ENCODE assay signal across 8 cellular contexts in the genomic region with DNA sequence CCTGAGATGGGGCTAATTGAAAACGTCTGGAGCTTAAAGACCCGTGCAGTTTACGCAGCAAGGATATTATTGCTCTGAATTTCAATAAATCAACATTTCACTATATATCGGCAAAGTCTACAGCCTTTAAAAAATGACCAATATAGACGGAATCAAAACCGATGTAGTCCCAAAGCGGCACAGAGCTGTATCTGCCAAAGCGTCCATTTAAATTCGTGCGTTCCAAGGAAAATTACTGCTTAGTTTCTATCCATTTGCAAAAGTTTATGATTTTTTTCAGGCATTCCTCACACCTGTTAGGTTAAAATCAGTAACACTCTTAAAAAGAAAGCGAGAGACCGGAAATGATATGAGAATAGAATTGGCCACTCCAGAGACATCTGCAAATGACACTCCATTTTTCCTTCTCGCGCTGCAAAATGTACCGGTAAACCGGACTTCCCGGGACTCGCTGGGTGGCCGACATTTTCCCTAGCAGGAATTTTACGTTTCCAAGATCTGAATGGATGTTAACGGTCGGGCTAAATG. TPM values are rescaled to one million over a fixed set of nuclear protein-coding genes. Genes with fewer than 3 reads are reported as not detected.
A peak's percentile ranks its signal among the peaks of the same experiment; 100 is the strongest.
DNase-seq lines count a peak whose midpoint lies in the region; ATAC-seq lines count a peak whose summit lies in the region.

No MANE protein-coding gene starts in this region.

- H3K27me3 ChIP-seq in HUES48 (ENCODE audit: control insufficient read depth, insufficient read depth, low read length) (no peaks in the 10 kb centered on the region), iPS-15b (ENCODE audit: control insufficient read depth, insufficient read depth, low read length) (no peaks in the 10 kb centered on the region)

- peak overlapping the region; percentile 99 for H3K27ac ChIP-seq in HUES48 (ENCODE audit: low read depth, low read length)

- ATAC-seq in GM18517 (IDR thresholded peaks at IDR 0.05; ENCODE audit: unreplicated experiment): peak; percentile 48
- peak; percentile 17 for ATAC-seq in activated naive CD8-positive, alpha-beta T cell treated with anti-CD3 and anti-CD28 coated beads, Interleukin-2, amount 10 ng/mL, durations not matched to agents 7 days and 5 days (ENCODE audit: low read depth)
- ATAC-seq in stimulated activated effector memory CD8-positive, alpha-beta T cell treated with anti-CD3 and anti-CD28 coated beads, Interleukin-12 subunit alpha, Interleukin-12 subunit beta, amount 100 ng/mL, for 72 hours: no peak

- H3K9me3 Mint-ChIP-seq in activated naive CD8-positive, alpha-beta T cell treated with anti-CD3 and anti-CD28 coated beads, Interleukin-2, amount 10 ng/mL, durations not matched to agents 7 days and 5 days: no peaks in the 10 kb centered on the region
- H3K9me3 Mint-ChIP-seq in stimulated activated effector memory CD8-positive, alpha-beta T cell treated with anti-CD3 and anti-CD28 coated beads, Interleukin-12 subunit alpha, Interleukin-12 subunit beta, amount 100 ng/mL, for 72 hours: no peaks in the 10 kb centered on the region

- H3K27me3 Mint-ChIP-seq in activated naive CD8-positive, alpha-beta T cell treated with anti-CD3 and anti-CD28 coated beads, Interleukin-2, amount 10 ng/mL, durations not matched to agents 7 days and 5 days: no peaks in the 10 kb centered on the region

- H3K4me1 ChIP-seq in HUES48 (ENCODE audit: control insufficient read depth, insufficient read depth, low read length) (peaks cover 16% of the 10 kb centered on the region; the same call in 1 of the 2 replicates), iPS-15b (ENCODE audit: control insufficient read depth, insufficient read depth, low read length) (peaks cover 2% of the 10 kb centered on the region)

- H3K4me3 ChIP-seq in HUES48 (ENCODE audit: low read depth, low read length) (peak overlapping the region; percentile 90), iPS-15b (ENCODE audit: low read depth, low read length) (peak overlapping the region; percentile 100)

- POLR2A ChIA-PET in activated naive CD8-positive, alpha-beta T cell treated with anti-CD3 and anti-CD28 coated beads, Interleukin-2, amount 10 ng/mL, durations not matched to agents 7 days and 5 days (lab: Charles Lee): interaction anchor here (0.7 to 4.6 kb wide), 29 partner anchors 10 to 1190 kb away, joined by 3 to 117 read pairs (median 9); a partner anchor contains a TSS

- peak overlapping the region; percentile 100 for H3K4me3 Mint-ChIP-seq in activated naive CD8-positive, alpha-beta T cell treated with anti-CD3 and anti-CD28 coated beads, Interleukin-2, amount 10 ng/mL, durations not matched to agents 7 days and 5 days
- peak overlapping the region; percentile 96 for H3K4me3 Mint-ChIP-seq in stimulated activated effector memory CD8-positive, alpha-beta T cell treated with anti-CD3 and anti-CD28 coated beads, Interleukin-12 subunit alpha, Interleukin-12 subunit beta, amount 100 ng/mL, for 72 hours

- H3K9me3 ChIP-seq in HUES48 (ENCODE audit: control insufficient read depth, insufficient read depth, low read length) (no peaks in the 10 kb centered on the region; the same call in 1 of the 2 replicates), iPS-15b (ENCODE audit: control insufficient read depth, insufficient read depth, low read length) (no peaks in the 10 kb centered on the region)

- H3K27ac Mint-ChIP-seq in activated naive CD8-positive, alpha-beta T cell treated with anti-CD3 and anti-CD28 coated beads, Interleukin-2, amount 10 ng/mL, durations not matched to agents 7 days and 5 days: peak overlapping the region; percentile 99
- peak overlapping the region; percentile 100 for H3K27ac Mint-ChIP-seq in stimulated activated effector memory CD8-positive, alpha-beta T cell treated with anti-CD3 and anti-CD28 coated beads, Interleukin-12 subunit alpha, Interleukin-12 subunit beta, amount 100 ng/mL, for 72 hours

- peak; percentile 49 for DNase-seq in A172 (ENCODE audit: low spot score)
- no peak for DNase-seq in activated naive CD8-positive, alpha-beta T cell treated with anti-CD3 and anti-CD28 coated beads, Interleukin-2, amount 10 ng/mL, durations not matched to agents 7 days and 5 days
- DNase-seq in stimulated activated effector memory CD8-positive, alpha-beta T cell treated with anti-CD3 and anti-CD28 coated beads, Interleukin-12 subunit alpha, Interleukin-12 subunit beta, amount 100 ng/mL, for 72 hours (ENCODE audit: low spot score in 2 of 2): no peak
- DNase-seq in amniotic stem cell (lab: John Stamatoyannopoulos, UW): no peak
- DNase-seq in NCI-H1930 (lab: John Stamatoyannopoulos, UW): no peak

- H3K9ac ChIP-seq in HUES48 (ENCODE audit: low read depth, low read length): peak overlapping the region; percentile 99
- peak overlapping the region; percentile 99 for H3K9ac ChIP-seq in iPS-15b (ENCODE audit: low read depth, low read length)

- peaks cover 36% of the 10 kb centered on the region for H3K36me3 Mint-ChIP-seq in activated naive CD8-positive, alpha-beta T cell treated with anti-CD3 and anti-CD28 coated beads, Interleukin-2, amount 10 ng/mL, durations not matched to agents 7 days and 5 days
- H3K36me3 Mint-ChIP-seq in stimulated activated effector memory CD8-positive, alpha-beta T cell treated with anti-CD3 and anti-CD28 coated beads, Interleukin-12 subunit alpha, Interleukin-12 subunit beta, amount 100 ng/mL, for 72 hours: peaks cover 55% of the 10 kb centered on the region

- H3K36me3 ChIP-seq in HUES48 (ENCODE audit: control insufficient read depth, insufficient read depth, low read length) (peaks cover 39% of the 10 kb centered on the region), iPS-15b (ENCODE audit: control insufficient read depth, insufficient read depth, low read length) (peaks cover 42% of the 10 kb centered on the region)

- peaks cover 33% of the 10 kb centered on the region for H3K4me1 Mint-ChIP-seq in activated naive CD8-positive, alpha-beta T cell treated with anti-CD3 and anti-CD28 coated beads, Interleukin-2, amount 10 ng/mL, durations not matched to agents 7 days and 5 days
- peaks cover 38% of the 10 kb centered on the region for H3K4me1 Mint-ChIP-seq in stimulated activated effector memory CD8-positive, alpha-beta T cell treated with anti-CD3 and anti-CD28 coated beads, Interleukin-12 subunit alpha, Interleukin-12 subunit beta, amount 100 ng/mL, for 72 hours

RNA-seq across cellular contexts. Expression of a gene that starts 0.8 kb away (rescaled TPM):
- 384 and 473 TPM in 2 replicates for total RNA-seq in A172 (2014; rRNA removed; shearing (Covaris generic))
- total RNA-seq in activated naive CD8-positive, alpha-beta T cell treated with anti-CD3 and anti-CD28 coated beads, Interleukin-2, amount 10 ng/mL, durations not matched to agents 7 days and 5 days: 100 to 1,000 TPM; 479 to 483 TPM

RNA-seq across cellular contexts. Expression of a gene that starts 23.7 kb away (rescaled TPM):
- total RNA-seq in A172 (2014; rRNA removed; shearing (Covaris generic)): 141 and 172 TPM in 2 replicates
- total RNA-seq in activated naive CD8-positive, alpha-beta T cell treated with anti-CD3 and anti-CD28 coated beads, Interleukin-2, amount 10 ng/mL, durations not matched to agents 7 days and 5 days: 10 to 100 TPM; 75.2 to 77.6 TPM

RNA-seq across cellular contexts. Expression of a gene that starts 59.9 kb away (rescaled TPM):
- total RNA-seq in A172 (2014; rRNA removed; shearing (Covaris generic)): not detected in 2 replicates
- not detected for total RNA-seq in activated naive CD8-positive, alpha-beta T cell treated with anti-CD3 and anti-CD28 coated beads, Interleukin-2, amount 10 ng/mL, durations not matched to agents 7 days and 5 days
